ENCODE assay signal across 19 cellular contexts in genomic region chr7:6658618-6659345, GRCh38. TPM values are rescaled to one million over a fixed set of nuclear protein-coding genes. Genes with fewer than 3 reads are reported as not detected.
DNase-seq lines count a peak whose midpoint lies in the region; ATAC-seq and TF ChIP-seq lines count a peak whose summit lies in the region.
"Had no signal": no experiment of that assay in that cellular context is flagged by ENCODE, and none has a peak within 500 bp of the region (broad histone marks: within the 10 kb centered on the region; RNA-seq: fewer than 3 reads in every experiment).

No MANE protein-coding gene starts in this region.

- H3K9ac ChIP-seq in SK-N-SH: no peak overlapping the region

- no peak overlapping the region for H3K27ac ChIP-seq in SK-N-SH (ENCODE audit: low read depth in 2 of 2, low read length in 1 of 2)
- H3K27ac ChIP-seq: hepatocyte, ovary, sigmoid colon, thoracic aorta had no signal

- H3K79me2 ChIP-seq in SK-N-SH (ENCODE audit: insufficient read depth): no peaks in the 10 kb centered on the region
- H3K79me2 ChIP-seq: hepatocyte had no signal

- H3K4me3 ChIP-seq in SK-N-SH (ENCODE audit: low read depth in 2 of 2, low read length in 1 of 2): no peak overlapping the region
- H3K4me3 ChIP-seq: hepatocyte, ovary, sigmoid colon, thoracic aorta had no signal

- CTCF ChIA-PET in SK-N-SH (lab: Yijun Ruan, JAX): interaction anchor here (1.2 to 2.9 kb wide), 3 partner anchors 9 to 24 kb away, joined by 3 to 12 read pairs (median 11); no protein-coding TSS in a partner anchor

- no peak for TF ChIP-seq CTCF in SK-N-SH (IDR thresholded peaks at IDR 0.05)

- H2AFZ ChIP-seq in SK-N-SH (ENCODE audit: low read depth): no peak overlapping the region
- H2AFZ ChIP-seq: hepatocyte had no signal

- H3K9me2 ChIP-seq in SK-N-SH: no peaks in the 10 kb centered on the region

- H3K4me2 ChIP-seq in SK-N-SH: no peak overlapping the region
- H3K4me2 ChIP-seq: hepatocyte had no signal

- no peaks in the 10 kb centered on the region for H4K20me1 ChIP-seq in SK-N-SH (ENCODE audit: insufficient read depth)

- no peaks in the 10 kb centered on the region for H3K27me3 ChIP-seq in SK-N-SH (ENCODE audit: insufficient read depth)
- H3K27me3 ChIP-seq: hepatocyte, ovary had no signal

- ATAC-seq in left colon: peak; percentile 27
- ATAC-seq: Right ventricle myocardium inferior had no signal

- DNase-seq in AG08396 (ENCODE audit: low spot score) (peak; percentile 23), D341Med (ENCODE audit: low spot score) (peak; percentile 29), SK-N-SH (peak; percentile 73), left colon (no peak), SIG-M5 (lab: John Stamatoyannopoulos, UW) (no peak), RPMI8226 (no peak), GM03348 (ENCODE audit: low spot score) (no peak)
- DNase-seq: activated CD4-positive, alpha-beta T cell treated with anti-CD3 and anti-CD28 coated beads for 4 hours; C1 segment of cervical spinal cord; effector CD4-positive, alpha-beta T cell; KBM-7; kidney glomerular epithelial cell; midbrain; ovary; sigmoid colon; stimulated activated CD4-positive, alpha-beta T cell treated with anti-CD3 and anti-CD28 coated beads, Interleukin-2, amount 100 ng/mL, for 24 hours had no signal

- H3K4me1 ChIP-seq in SK-N-SH (ENCODE audit: control insufficient read depth in 1 of 2, insufficient read depth in 2 of 2, low read depth in 1 of 2, low read length in 1 of 2): peaks cover 0 to 13% of the 10 kb centered on the region in 2 experiments; a peak in 1 of 4 replicates

- no peak for TF ChIP-seq RAD21 in SK-N-SH (IDR thresholded peaks at IDR 0.05; ENCODE audit: low read length)

- peaks cover 11 to 20% of the 10 kb centered on the region in 2 experiments for H3K36me3 ChIP-seq in SK-N-SH (replicated peaks in 1 of 2; ENCODE audit: control insufficient read depth in 1 of 2, insufficient read depth in 2 of 2, low read length in 1 of 2)
- H3K36me3 ChIP-seq: ovary had no signal

- POLR2A ChIA-PET in SK-N-SH (lab: Yijun Ruan, JAX): interaction anchor here (0.8 to 2.0 kb wide), 5 partner anchors 16 to 44 kb away, joined by 3 to 6 read pairs (median 4); partner anchors contain the start of gene ZNF316

- intact Hi-C loops in left colon (cut with DNase I, micrococcal nuclease): no loop called here

- H3K9me3 ChIP-seq in SK-N-SH: no peaks in the 10 kb centered on the region
- H3K9me3 ChIP-seq: ovary, sigmoid colon, thoracic aorta had no signal

- WGBS in SK-N-SH (ENCODE audit: low lambda C conversion rate): 20% methylated on average over 11 of the region's 11 CpGs

- peaks cover 11% of the 10 kb centered on the region for H3F3A ChIP-seq in SK-N-SH (replicated peaks; ENCODE audit: insufficient read depth)

- TF ChIP-seq EP300 in SK-N-SH (IDR thresholded peaks at IDR 0.05; ENCODE audit: borderline replicate concordance in 1 of 2, low read depth in 1 of 2, low read length in 1 of 2): no peak

TF ChIP-seq in SK-N-SH, 30 proteins besides CTCF, POLR2A, EP300 and RAD21:
- TF ChIP-seq GATA2 (CRISPR knock-in tag; IDR thresholded peaks at IDR 0.05): peak; percentile 83
- TF ChIP-seq ELF1 (IDR thresholded peaks at IDR 0.05): no peak

RNA-seq across cellular contexts. Expression of gene ZNF316, which starts 21.7 kb away (rescaled TPM):
- polyA plus RNA-seq in SK-N-SH (2012; rRNA removed): 18.0 and 18.6 TPM in 2 replicates
- polyA plus RNA-seq in SK-N-SH (2012; cell fraction: cytosol; rRNA removed): 8.8 and 11.0 TPM in 2 replicates
- 82.5 and 113 TPM in 2 replicates for polyA plus RNA-seq in SK-N-SH (2012; cell fraction: nucleus; rRNA removed)
- 10 to 100 TPM; 19.0 to 21.1 TPM for total RNA-seq in left colon

RNA-seq across cellular contexts. Expression of gene ZNF853, which starts 43.4 kb away (rescaled TPM):
- 15.9 and 17.6 TPM in 2 replicates for polyA plus RNA-seq in SK-N-SH (2012; rRNA removed)
- 8.4 and 15.2 TPM in 2 replicates for polyA plus RNA-seq in SK-N-SH (2012; cell fraction: cytosol; rRNA removed)
- 7.8 and 8.3 TPM in 2 replicates for polyA plus RNA-seq in SK-N-SH (2012; cell fraction: nucleus; rRNA removed)
- 1 to 10 TPM in 1 of 2 donors, under 1 TPM in 1; 0.79 to 2.9 TPM for total RNA-seq in left colon

RNA-seq across cellular contexts. Expression of gene ZNF12, which starts 48.0 kb away (rescaled TPM):
- 9.5 and 15.2 TPM in 2 replicates for polyA plus RNA-seq in SK-N-SH (2012; rRNA removed)
- 9.3 and 10.2 TPM in 2 replicates for polyA plus RNA-seq in SK-N-SH (2012; cell fraction: cytosol; rRNA removed)
- 22.7 and 45.7 TPM in 2 replicates for polyA plus RNA-seq in SK-N-SH (2012; cell fraction: nucleus; rRNA removed)
- total RNA-seq in left colon: 10 to 100 TPM; 19.7 to 21.8 TPM

Comparison
In these comparisons a context has a peak if more than half of its experiments do, and no peak if none do; other contexts are left out.
1. DNase-seq: peak in AG08396 (single experiment), D341Med (single experiment) and SK-N-SH (single experiment); none in left colon (0 of 2), SIG-M5 (single experiment), RPMI8226 (single experiment) and GM03348 (single experiment).